ENCODE assay signal across 19 cellular contexts in genomic region chr5:52134013-52134650, GRCh38.
A peak's percentile ranks its signal among the peaks of the same experiment; 100 is the strongest.
DNase-seq lines count a peak whose midpoint lies in the region; ATAC-seq and TF ChIP-seq lines count a peak whose summit lies in the region.
"Had no signal": no experiment of that assay in that cellular context is flagged by ENCODE, and none has a peak within 500 bp of the region (broad histone marks: within the 10 kb centered on the region; RNA-seq: fewer than 3 reads in every experiment).

No MANE protein-coding gene starts in this region.

- H3K4me1 ChIP-seq in adrenal gland (replicated peaks in 1 of 2) = no peaks in the 10 kb centered on the region
- H3K4me1 ChIP-seq: left lung, right lobe of liver had no signal

- no peak for TF ChIP-seq RAD21 in neural cell (conservative IDR thresholded peaks at IDR 0.05)

- no peaks in the 10 kb centered on the region for H3K9me2 ChIP-seq in neural cell (ENCODE audit: insufficient read depth, low read length)

- H4K20me1 ChIP-seq in neural cell (ENCODE audit: insufficient read depth) = no peaks in the 10 kb centered on the region

- TF ChIP-seq POLR2A in adrenal gland (IDR thresholded peaks at IDR 0.05) = no peak

- H3K9me3 ChIP-seq in neural cell (ENCODE audit: low read length) (no peaks in the 10 kb centered on the region), adrenal gland (replicated peaks in 1 of 3) (no peaks in the 10 kb centered on the region)
- H3K9me3 ChIP-seq: left lung, right lobe of liver had no signal

- H3K27ac ChIP-seq in neural cell (ENCODE audit: low read length) (peak overlapping the region; percentile 76), adrenal gland (no peak overlapping the region)
- H3K27ac ChIP-seq: C4-2B, KMS-11, left lung, right lobe of liver had no signal

- intact Hi-C loops in adrenal gland (cut with DNase I) = no loop called here

- no peaks in the 10 kb centered on the region for H3K27me3 ChIP-seq in neural cell (ENCODE audit: insufficient read depth, low read depth, low read length)
- no peaks in the 10 kb centered on the region for H3K27me3 ChIP-seq in adrenal gland
- H3K27me3 ChIP-seq: left lung, right lobe of liver had no signal

- TF ChIP-seq CTCF in neural cell (IDR thresholded peaks at IDR 0.05; ENCODE audit: poor library complexity, severe bottlenecking) (no peak), adrenal gland (IDR thresholded peaks at IDR 0.05) (no peak)

- H2AFZ ChIP-seq in neural cell (ENCODE audit: low read depth, low read length) = no peak overlapping the region

- DNase-seq in NCI-H2107 treated with DMSO at 0.1 percent for 48 hours (lab: John Stamatoyannopoulos, UW; ENCODE audit: unreplicated experiment) = peak; percentile 85
- no peak for DNase-seq in NCI-H2107 (lab: John Stamatoyannopoulos, UW)
- peak; percentile 97 for DNase-seq in NCI-H1436 treated with DMSO at 0.1 percent for 48 hours (lab: John Stamatoyannopoulos, UW)
- peak; percentile 8 to 63 for DNase-seq in NOMO-1 (lab: John Stamatoyannopoulos, UW; ENCODE audit: unreplicated experiment in 2 of 2)
- no peak for DNase-seq in adrenal gland
- DNase-seq: activated CD8-positive, alpha-beta T cell treated with anti-CD3 and anti-CD28 coated beads, Interleukin-2, amount 10 ng/mL, durations not matched to agents 7 days and 5 days; activated T-cell treated with anti-CD3 and anti-CD28 coated beads, Interleukin-2, amount 50 U/mL, for 48 hours; dermis blood vessel endothelial cell; DMS 273 treated with DMSO at 0.1 percent for 48 hours; GOT3; left lung; NCI-H345; occipital lobe; right lobe of liver had no signal

- 50 to 60% (median 57%) methylated on average over 3 of the region's 3 CpGs for WGBS in adrenal gland, 4 donors

- no peak overlapping the region for H3K4me2 ChIP-seq in neural cell (ENCODE audit: low read length)
- H3K4me2 ChIP-seq: KMS-11 had no signal

- no peak overlapping the region for H3K4me3 ChIP-seq in neural cell (ENCODE audit: low read length)
- H3K4me3 ChIP-seq in adrenal gland = no peak overlapping the region
- H3K4me3 ChIP-seq: left lung, right lobe of liver had no signal

- no peak overlapping the region for H3K9ac ChIP-seq in neural cell (ENCODE audit: low read length)
- H3K9ac ChIP-seq: KMS-11 had no signal

- H3K36me3 ChIP-seq in neural cell (ENCODE audit: insufficient read depth, low read length) = no peaks in the 10 kb centered on the region
- no peaks in the 10 kb centered on the region for H3K36me3 ChIP-seq in adrenal gland (replicated peaks in 1 of 2)
- H3K36me3 ChIP-seq: left lung, right lobe of liver had no signal

- ATAC-seq in HG03354 (IDR thresholded peaks at IDR 0.05; ENCODE audit: poor library complexity, severe bottlenecking, unreplicated experiment) (no peak), GM21390 (IDR thresholded peaks at IDR 0.05; ENCODE audit: unreplicated experiment) (no peak)
- ATAC-seq: activated CD8-positive, alpha-beta T cell treated with anti-CD3 and anti-CD28 coated beads, Interleukin-2, amount 10 ng/mL, durations not matched to agents 7 days and 5 days; left lung; right lobe of liver had no signal

- no peak for TF ChIP-seq EP300 in neural cell (conservative IDR thresholded peaks at IDR 0.05; ENCODE audit: poor library complexity, severe bottlenecking)

- peaks cover 13% of the 10 kb centered on the region for H3F3A ChIP-seq in neural cell (ENCODE audit: insufficient read depth, low read length, poor library complexity, severe bottlenecking)

- no peaks in the 10 kb centered on the region for H3K79me2 ChIP-seq in neural cell (replicated peaks; ENCODE audit: insufficient read depth, low read length)

TF ChIP-seq in neural cell, 6 proteins besides CTCF, POLR2A, EP300 and RAD21:
- TF ChIP-seq POLR2AphosphoS5 (IDR thresholded peaks at IDR 0.05) (no peak), EZH2 (IDR thresholded peaks at IDR 0.05; ENCODE audit: borderline replicate concordance, insufficient read depth, low read length, poor library complexity, severe bottlenecking) (no peak), MXI1 (conservative IDR thresholded peaks at IDR 0.05; ENCODE audit: poor library complexity, severe bottlenecking) (no peak), TAF1 (IDR thresholded peaks at IDR 0.05; ENCODE audit: low read depth) (no peak), SMC3 (conservative IDR thresholded peaks at IDR 0.05; ENCODE audit: poor library complexity) (no peak)
- TF ChIP-seq, protein P1, sequence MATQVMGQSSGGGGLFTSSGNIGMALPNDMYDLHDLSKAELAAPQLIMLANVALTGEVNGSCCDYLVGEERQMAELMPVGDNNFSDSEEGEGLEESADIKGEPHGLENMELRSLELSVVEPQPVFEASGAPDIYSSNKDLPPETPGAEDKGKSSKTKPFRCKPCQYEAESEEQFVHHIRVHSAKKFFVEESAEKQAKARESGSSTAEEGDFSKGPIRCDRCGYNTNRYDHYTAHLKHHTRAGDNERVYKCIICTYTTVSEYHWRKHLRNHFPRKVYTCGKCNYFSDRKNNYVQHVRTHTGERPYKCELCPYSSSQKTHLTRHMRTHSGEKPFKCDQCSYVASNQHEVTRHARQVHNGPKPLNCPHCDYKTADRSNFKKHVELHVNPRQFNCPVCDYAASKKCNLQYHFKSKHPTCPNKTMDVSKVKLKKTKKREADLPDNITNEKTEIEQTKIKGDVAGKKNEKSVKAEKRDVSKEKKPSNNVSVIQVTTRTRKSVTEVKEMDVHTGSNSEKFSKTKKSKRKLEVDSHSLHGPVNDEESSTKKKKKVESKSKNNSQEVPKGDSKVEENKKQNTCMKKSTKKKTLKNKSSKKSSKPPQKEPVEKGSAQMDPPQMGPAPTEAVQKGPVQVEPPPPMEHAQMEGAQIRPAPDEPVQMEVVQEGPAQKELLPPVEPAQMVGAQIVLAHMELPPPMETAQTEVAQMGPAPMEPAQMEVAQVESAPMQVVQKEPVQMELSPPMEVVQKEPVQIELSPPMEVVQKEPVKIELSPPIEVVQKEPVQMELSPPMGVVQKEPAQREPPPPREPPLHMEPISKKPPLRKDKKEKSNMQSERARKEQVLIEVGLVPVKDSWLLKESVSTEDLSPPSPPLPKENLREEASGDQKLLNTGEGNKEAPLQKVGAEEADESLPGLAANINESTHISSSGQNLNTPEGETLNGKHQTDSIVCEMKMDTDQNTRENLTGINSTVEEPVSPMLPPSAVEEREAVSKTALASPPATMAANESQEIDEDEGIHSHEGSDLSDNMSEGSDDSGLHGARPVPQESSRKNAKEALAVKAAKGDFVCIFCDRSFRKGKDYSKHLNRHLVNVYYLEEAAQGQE (IDR thresholded peaks at IDR 0.05; ENCODE audit: borderline replicate concordance) = no peak

Comparison
In these comparisons a context has a peak if more than half of its experiments do, and no peak if none do; other contexts are left out.
1. DNase-seq: peak in NCI-H2107 treated with DMSO at 0.1 percent for 48 hours (single experiment), NCI-H1436 treated with DMSO at 0.1 percent for 48 hours (single experiment) and NOMO-1 (2 of 2); none in NCI-H2107 (single experiment) and adrenal gland (0 of 7).